In genomic region chr9:211557-211956, GRCh38 we compare ENCODE assay signal across 23 cellular contexts. TPM values are rescaled to one million over a fixed set of nuclear protein-coding genes. Genes with fewer than 3 reads are reported as not detected.
DNase-seq lines count a peak whose midpoint lies in the region; ATAC-seq and TF ChIP-seq lines count a peak whose summit lies in the region.
"Had no signal": no experiment of that assay in that cellular context is flagged by ENCODE, and none has a peak within 500 bp of the region (broad histone marks: within the 10 kb centered on the region; RNA-seq: fewer than 3 reads in every experiment).

No MANE protein-coding gene starts in this region.

- intact Hi-C loops in heart left ventricle (cut with DNase I) = no loop called here
- intact Hi-C loops in sciatic nerve (cut with DNase I) = no loop called here
- intact Hi-C loops in CD14-positive monocyte (cut with micrococcal nuclease) = loop anchor here (5.0 kb wide), 3 partner anchors 41 to 86 kb away; no protein-coding TSS in a partner anchor

- no peaks in the 10 kb centered on the region for H3K9me3 ChIP-seq in heart left ventricle
- no peaks in the 10 kb centered on the region for H3K9me3 ChIP-seq in right atrium auricular region
- no peaks in the 10 kb centered on the region for H3K9me3 ChIP-seq in gastroesophageal sphincter
- H3K9me3 ChIP-seq: SJSA1 had no signal

- peaks cover 0 to 44% (median 18%) of the 10 kb centered on the region in 9 donors for H3K27me3 ChIP-seq in heart left ventricle
- no peaks in the 10 kb centered on the region for H3K27me3 ChIP-seq in right atrium auricular region
- peaks cover 10% of the 10 kb centered on the region for H3K27me3 ChIP-seq in gastroesophageal sphincter

- H3K36me3 ChIP-seq in heart left ventricle (no peaks in the 10 kb centered on the region), right atrium auricular region (no peaks in the 10 kb centered on the region), gastroesophageal sphincter (no peaks in the 10 kb centered on the region)
- H3K36me3 ChIP-seq: SJSA1, WERI-Rb-1 had no signal

- WGBS in heart left ventricle, 4 donors = 42 to 51% (median 48%) methylated on average over 5 of the region's 5 CpGs
- 28 to 46% methylated on average over 4 to 5 of the region's 5 CpGs for WGBS in gastroesophageal sphincter (ENCODE audit: low coverage in 1 of 2), 2 donors

- DNase-seq in heart left ventricle (no peak), right atrium auricular region (ENCODE audit: low spot score) (no peak), sciatic nerve (ENCODE audit: low spot score) (no peak), NCI-H1694 (lab: John Stamatoyannopoulos, UW) (no peak), CD14-positive monocyte (ENCODE audit: low spot score) (no peak)
- DNase-seq in stimulated activated CD4-positive, alpha-beta T cell treated with anti-CD3 and anti-CD28 coated beads, Interleukin-2, amount 100 ng/mL, for 24 hours = no peak
- DNase-seq: ACHN; activated CD4-positive, alpha-beta T cell treated with anti-CD3 and anti-CD28 coated beads, Interleukin-2, amount 50 U/mL, for 48 hours; activated naive CD4-positive, alpha-beta T cell treated with Interleukin-2 at 50 U/mL for 16 hours; GDM1; Kasumi-1; kidney; NCI-H2171; NCI-H69; T-helper 2 cell; WERI-Rb-1 had no signal

- ATAC-seq in heart left ventricle = peak in 3 of 4 donors; percentile 11 to 39 (median 33)
- ATAC-seq in gastroesophageal sphincter = peak; percentile 68
- ATAC-seq in sciatic nerve = peak; percentile 86
- ATAC-seq in GM21447 (IDR thresholded peaks at IDR 0.05; ENCODE audit: unreplicated experiment) = no peak
- ATAC-seq: stimulated activated memory B cell treated with anti-CD40 and anti-IgM and Interleukin-4, amounts not matched to agents 10 μg/mL and 1 μg/mL and 100 μg/mL, for 72 hours had no signal

- peaks cover 0 to 10% of the 10 kb centered on the region in 2 donors for H3K36me3 Mint-ChIP-seq in CD14-positive monocyte
- H3K36me3 Mint-ChIP-seq: stimulated activated memory B cell treated with anti-CD40 and anti-IgM and Interleukin-4, amounts not matched to agents 10 μg/mL and 1 μg/mL and 100 μg/mL, for 72 hours had no signal

- H3K4me3 ChIP-seq in heart left ventricle = no peak overlapping the region
- no peak overlapping the region for H3K4me3 ChIP-seq in right atrium auricular region
- H3K4me3 ChIP-seq in gastroesophageal sphincter = no peak overlapping the region
- H3K4me3 ChIP-seq: SJSA1 had no signal

- H3K4me1 ChIP-seq in heart left ventricle (peaks cover 0 to 40% (median 4%) of the 10 kb centered on the region in 12 donors), right atrium auricular region (peaks cover 0 to 16% of the 10 kb centered on the region in 2 donors), gastroesophageal sphincter (peaks cover 0 to 50% (median 9%) of the 10 kb centered on the region in 3 donors)

- TF ChIP-seq POLR2A in heart left ventricle (IDR thresholded peaks at IDR 0.05) = no peak
- TF ChIP-seq POLR2A in gastroesophageal sphincter (IDR thresholded peaks at IDR 0.05) = no peak

- TF ChIP-seq CTCF in heart left ventricle (IDR thresholded peaks at IDR 0.05) (no peak), right atrium auricular region (IDR thresholded peaks at IDR 0.05) (no peak), gastroesophageal sphincter (IDR thresholded peaks at IDR 0.05) (no peak), CD14-positive monocyte (IDR thresholded peaks at IDR 0.05) (no peak)

- H3K27me3 Mint-ChIP-seq in CD14-positive monocyte (ENCODE audit: low read depth in 3 of 3) = peaks cover 0 to 2% (median 0%) of the 10 kb centered on the region in 3 donors
- H3K27me3 Mint-ChIP-seq: stimulated activated memory B cell treated with anti-CD40 and anti-IgM and Interleukin-4, amounts not matched to agents 10 μg/mL and 1 μg/mL and 100 μg/mL, for 72 hours had no signal

- no peak overlapping the region for H3K4me3 Mint-ChIP-seq in CD14-positive monocyte
- H3K4me3 Mint-ChIP-seq: stimulated activated memory B cell treated with anti-CD40 and anti-IgM and Interleukin-4, amounts not matched to agents 10 μg/mL and 1 μg/mL and 100 μg/mL, for 72 hours had no signal

- H3K27ac Mint-ChIP-seq in CD14-positive monocyte = no peak overlapping the region
- H3K27ac Mint-ChIP-seq: stimulated activated memory B cell treated with anti-CD40 and anti-IgM and Interleukin-4, amounts not matched to agents 10 μg/mL and 1 μg/mL and 100 μg/mL, for 72 hours had no signal

- peaks cover 39% of the 10 kb centered on the region for H3K4me1 Mint-ChIP-seq in CD14-positive monocyte

- H3K27ac ChIP-seq in heart left ventricle = peak overlapping the region in 8 of 12 donors; percentile 4 to 94 (median 22)
- H3K27ac ChIP-seq in right atrium auricular region = peak overlapping the region in 1 of 2 donors; percentile 54
- peak overlapping the region in 3 of 4 donors; percentile 68 to 81 (median 74) for H3K27ac ChIP-seq in gastroesophageal sphincter
- H3K27ac ChIP-seq: C4-2B, SJSA1, WERI-Rb-1 had no signal

- H3K9me3 Mint-ChIP-seq in CD14-positive monocyte = peaks cover 0 to 3% (median 1%) of the 10 kb centered on the region in 7 donors
- H3K9me3 Mint-ChIP-seq: stimulated activated memory B cell treated with anti-CD40 and anti-IgM and Interleukin-4, amounts not matched to agents 10 μg/mL and 1 μg/mL and 100 μg/mL, for 72 hours had no signal

- no peak for TF ChIP-seq EP300 in gastroesophageal sphincter (IDR thresholded peaks at IDR 0.05)

RNA-seq across cellular contexts. Expression of gene DOCK8, which starts 3.1 kb away (rescaled TPM):
- 10 to 100 TPM in 2 of 9 donors, 1 to 10 TPM in 7; 2.2 to 36.1 (median 3.0) TPM for total RNA-seq in heart left ventricle
- 1 to 10 TPM; 1.2 to 1.3 TPM for polyA plus RNA-seq in heart left ventricle
- total RNA-seq in right atrium auricular region = 1 to 10 TPM; 5.2 to 9.5 TPM
- total RNA-seq in gastroesophageal sphincter = 10 to 100 TPM; 11.6 to 46.1 (median 31.8) TPM
- 31.4 TPM for total RNA-seq in sciatic nerve
- 10 to 100 TPM; 46.8 to 95.4 TPM for polyA plus RNA-seq in CD14-positive monocyte
- total RNA-seq: HT1080, SJSA1 had no signal
- polyA plus RNA-seq: neural cell had no signal

RNA-seq across cellular contexts. Expression of gene ZNG1A, which starts 32.7 kb away (rescaled TPM):
- total RNA-seq in heart left ventricle = 10 to 100 TPM in 8 of 9 donors, 1 to 10 TPM in 1; 8.1 to 27.9 (median 20.6) TPM
- polyA plus RNA-seq in heart left ventricle = 10 to 100 TPM; 15.0 to 55.6 TPM
- total RNA-seq in right atrium auricular region = 10 to 100 TPM; 13.2 to 15.0 TPM
- total RNA-seq in gastroesophageal sphincter = 10 to 100 TPM; 26.0 to 53.4 (median 32.6) TPM
- total RNA-seq in sciatic nerve = 33.6 TPM
- 10 to 100 TPM; 53.1 to 70.5 TPM for polyA plus RNA-seq in CD14-positive monocyte

Comparison
In these comparisons a context has a peak if more than half of its experiments do, and no peak if none do; other contexts are left out.
1. intact Hi-C loops: an anchor here in CD14-positive monocyte (5.0 kb wide); none called in heart left ventricle and sciatic nerve.